Comparison of ENCODE assay signal across 10 cellular contexts in genomic region chr6:156955494-156956183, GRCh38.
DNase-seq lines count a peak whose midpoint lies in the region; ATAC-seq, FAIRE-seq and TF ChIP-seq lines count a peak whose summit lies in the region.
"Had no signal": no experiment of that assay in that cellular context is flagged by ENCODE, and none has a peak within 500 bp of the region (broad histone marks: within the 10 kb centered on the region; RNA-seq: fewer than 3 reads in every experiment).

No MANE protein-coding gene starts in this region.

- peak overlapping the region; percentile 1 for H3K9ac ChIP-seq in mammary epithelial cell (ENCODE audit: insufficient read depth, low read length)

- no peak overlapping the region for H2AFZ ChIP-seq in mammary epithelial cell (ENCODE audit: low read depth, low read length)

- no peak overlapping the region for H3K4me2 ChIP-seq in mammary epithelial cell (ENCODE audit: insufficient read depth, low read depth, low read length)

- H3K4me3 ChIP-seq in mammary epithelial cell (replicated peaks in 1 of 3; ENCODE audit: insufficient read depth in 1 of 3, low read depth in 2 of 3, low read length in 3 of 3) (no peak overlapping the region), sigmoid colon (no peak overlapping the region), HAP-1 (no peak overlapping the region)

- CTCF ChIA-PET in mammary epithelial cell (lab: Charles Lee; ENCODE audit: low non-redundant PET), result no interaction called here

- in situ Hi-C loops in mammary epithelial cell (cut with MboI; ENCODE audit: low sequenced_read_pairs in 2 of 2), result no loop called here
- in situ Hi-C loops in HAP-1 (cut with MboI; ENCODE audit: low sequenced_read_pairs), result no loop called here

- no peaks in the 10 kb centered on the region for H4K20me1 ChIP-seq in mammary epithelial cell (ENCODE audit: insufficient read depth, low read length)

- BruUV-seq in mammary epithelial cell (replicated peaks; lab: Mats Ljungman, UMichigan), result no TSS peak

- WGBS in mammary epithelial cell (ENCODE audit: low coverage, missing lambda C conversion rate), result 31% methylated on average over 6 of the region's 6 CpGs
- 41 to 60% methylated on average over 6 of the region's 6 CpGs for WGBS in sigmoid colon, 2 donors

- peaks cover 61% of the 10 kb centered on the region for H3K79me2 ChIP-seq in mammary epithelial cell (ENCODE audit: insufficient read depth, low read length)

- H3K27ac ChIP-seq in mammary epithelial cell (ENCODE audit: insufficient read depth, low read depth, low read length) (peak overlapping the region; percentile 21), sigmoid colon (peak overlapping the region; percentile 21 to 73 (median 67))

- no peaks in the 10 kb centered on the region for H3K36me3 ChIP-seq in mammary epithelial cell (ENCODE audit: insufficient read depth, low read length)
- no peaks in the 10 kb centered on the region for H3K36me3 ChIP-seq in sigmoid colon
- no peaks in the 10 kb centered on the region for H3K36me3 ChIP-seq in HAP-1 (replicated peaks)

- H3K4me1 ChIP-seq in mammary epithelial cell (ENCODE audit: insufficient read depth, low read length) (peaks cover 29% of the 10 kb centered on the region), sigmoid colon (peaks cover 0 to 64% (median 62%) of the 10 kb centered on the region in 4 donors), HAP-1 (peaks cover 22% of the 10 kb centered on the region)

- H3K9me3 ChIP-seq in mammary epithelial cell (replicated peaks; ENCODE audit: insufficient read depth, low read length) (no peaks in the 10 kb centered on the region), sigmoid colon (no peaks in the 10 kb centered on the region), HAP-1 (no peaks in the 10 kb centered on the region)

- TF ChIP-seq CTCF in mammary epithelial cell (conservative IDR thresholded peaks at IDR 0.05 in 1 of 2, IDR thresholded peaks at IDR 0.05 in 1 of 2; ENCODE audit: extremely low read depth in 1 of 2, insufficient read depth in 1 of 2, low read depth in 1 of 2, low read length in 2 of 2) (no peak), sigmoid colon (IDR thresholded peaks at IDR 0.05) (no peak)

- H3K27me3 ChIP-seq in mammary epithelial cell (ENCODE audit: insufficient read depth, low read length), result no peaks in the 10 kb centered on the region
- H3K27me3 ChIP-seq in sigmoid colon, result no peaks in the 10 kb centered on the region
- H3K27me3 ChIP-seq in HAP-1 (ENCODE audit: low read depth), result no peaks in the 10 kb centered on the region

- FAIRE-seq in GM12892 (lab: Jason Lieb, UNC), result peak; percentile 5

- no peak for TF ChIP-seq EP300 in sigmoid colon (IDR thresholded peaks at IDR 0.05)

- no peak for TF ChIP-seq POLR2A in GM12892 (IDR thresholded peaks at IDR 0.05; ENCODE audit: low read depth, low read length)
- no peak for TF ChIP-seq POLR2A in sigmoid colon (IDR thresholded peaks at IDR 0.05)

- ATAC-seq in esophagus mucosa, result no peak
- ATAC-seq: stimulated activated naive B cell treated with anti-CD40 and anti-IgM and Interleukin-4, amounts not matched to agents 10 μg/mL and 1 μg/mL and 100 μg/mL, for 72 hours had no signal

- dilution Hi-C loops in mammary epithelial cell (cut with HindIII; ENCODE audit: low sequenced_read_pairs), result no loop called here

- intact Hi-C loops in mammary epithelial cell (cut with micrococcal nuclease), result no loop called here
- intact Hi-C loops in sigmoid colon (cut with DNase I), result loop anchor here (5.0 kb wide), 3 partner anchors 67 to 232 kb away; partner anchors contain the start of gene ARID1B

- DNase-seq in GM12892 (ENCODE audit: insufficient read length) (no peak), mammary epithelial cell (peak; percentile 32), iris pigment epithelial cell (ENCODE audit: low read depth) (peak; percentile 72), sigmoid colon (peak; percentile 84), midbrain (lab: John Stamatoyannopoulos, UW) (no peak), HAP-1 (ENCODE audit: low spot score in 2 of 2) (no peak)
- DNase-seq in stimulated activated CD4-positive, alpha-beta T cell treated with anti-CD3 and anti-CD28 coated beads, Interleukin-4, amount 100 ng/mL, for 4 hours, result no peak
- DNase-seq: islet precursor cell; stimulated activated naive B cell treated with anti-CD40 and anti-IgM and Interleukin-4, amounts not matched to agents 10 μg/mL and 1 μg/mL and 100 μg/mL, for 72 hours had no signal

Comparison
In these comparisons a context has a peak if more than half of its experiments do, and no peak if none do; other contexts are left out.
1. DNase-seq: peak in mammary epithelial cell (single experiment), iris pigment epithelial cell (single experiment) and sigmoid colon (single experiment); none in GM12892 (single experiment), midbrain (single experiment), stimulated activated CD4-positive, alpha-beta T cell treated with anti-CD3 and anti-CD28 coated beads, Interleukin-4, amount 100 ng/mL, for 4 hours (0 of 2) and HAP-1 (0 of 2).